1 cellular context compared by ENCODE assay signal in genomic region chr22:38793721-38794466, GRCh38.
TF ChIP-seq lines count a peak whose summit lies in the region.

TSS of gene DNAL4 (minus strand) at chr22:38794143. CDS start at chr22:38782731, 11,412 bp downstream.

TF ChIP-seq in K562, 482 proteins besides CTCF, POLR2A, EP300 and RAD21 (continued from another document and continues in another):
- TF ChIP-seq, protein P1, sequence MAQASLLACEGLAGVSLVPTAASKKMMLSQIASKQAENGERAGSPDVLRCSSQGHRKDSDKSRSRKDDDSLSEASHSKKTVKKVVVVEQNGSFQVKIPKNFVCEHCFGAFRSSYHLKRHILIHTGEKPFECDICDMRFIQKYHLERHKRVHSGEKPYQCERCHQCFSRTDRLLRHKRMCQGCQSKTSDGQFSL (CRISPR knock-in tag; IDR thresholded peaks at IDR 0.05): no peak
- TF ChIP-seq, protein P1 (tag; IDR thresholded peaks at IDR 0.05): no peak
- no peak for TF ChIP-seq HINFP (tag; conservative IDR thresholded peaks at IDR 0.05; ENCODE audit: low read depth)
- no peak; a peak in 1 of 4 replicates for TF ChIP-seq TEAD1 (CRISPR knock-in tag; IDR thresholded peaks at IDR 0.05)
- TF ChIP-seq NFE2 (IDR thresholded peaks at IDR 0.05; ENCODE audit: low read depth): no peak
- no peak for TF ChIP-seq C11orf30 (IDR thresholded peaks at IDR 0.05; ENCODE audit: low read depth)
- TF ChIP-seq NCOA2 (IDR thresholded peaks at IDR 0.05; ENCODE audit: partially characterized antibody in 2 of 2): no peak
- no peak for TF ChIP-seq CBX5 (IDR thresholded peaks at IDR 0.05; ENCODE audit: borderline replicate concordance, low read depth)
- TF ChIP-seq ZNF143 (CRISPR knock-in tag; IDR thresholded peaks at IDR 0.05): no peak
- no peak for TF ChIP-seq SMAD1 (IDR thresholded peaks at IDR 0.05; ENCODE audit: low read depth, low read length, partially characterized antibody)
- no peak for TF ChIP-seq ZNF77 (CRISPR knock-in tag; IDR thresholded peaks at IDR 0.05)
- TF ChIP-seq SAFB (IDR thresholded peaks at IDR 0.05; ENCODE audit: borderline replicate concordance, low read depth, low read length): no peak
- no peak for TF ChIP-seq GATAD2A (IDR thresholded peaks at IDR 0.05)
- no peak for TF ChIP-seq ZBTB33 (CRISPR knock-in tag; IDR thresholded peaks at IDR 0.05)
- TF ChIP-seq NR2F6 (CRISPR knock-in tag; IDR thresholded peaks at IDR 0.05): no peak
- no peak for TF ChIP-seq CTCFL (IDR thresholded peaks at IDR 0.05; ENCODE audit: borderline replicate concordance, insufficient read depth, low read depth, low read length, poor library complexity, severe bottlenecking)
- peak; percentile 60 for TF ChIP-seq RBM25 (IDR thresholded peaks at IDR 0.05; ENCODE audit: low read depth, low read length, severe bottlenecking)
- TF ChIP-seq, protein P2, sequence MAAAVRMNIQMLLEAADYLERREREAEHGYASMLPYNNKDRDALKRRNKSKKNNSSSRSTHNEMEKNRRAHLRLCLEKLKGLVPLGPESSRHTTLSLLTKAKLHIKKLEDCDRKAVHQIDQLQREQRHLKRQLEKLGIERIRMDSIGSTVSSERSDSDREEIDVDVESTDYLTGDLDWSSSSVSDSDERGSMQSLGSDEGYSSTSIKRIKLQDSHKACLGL (CRISPR knock-in tag; IDR thresholded peaks at IDR 0.05; ENCODE audit: borderline replicate concordance, poor library complexity, severe bottlenecking): no peak
- TF ChIP-seq TRIM25 (IDR thresholded peaks at IDR 0.05; ENCODE audit: borderline replicate concordance): no peak
- TF ChIP-seq ZNF717 (CRISPR knock-in tag; IDR thresholded peaks at IDR 0.05): no peak
- no peak for TF ChIP-seq ZNF431 (CRISPR knock-in tag; IDR thresholded peaks at IDR 0.05)
- TF ChIP-seq SMARCE1 (IDR thresholded peaks at IDR 0.05): no peak
- no peak for TF ChIP-seq NCOR1 (IDR thresholded peaks at IDR 0.05)
- TF ChIP-seq ZNF174 (CRISPR knock-in tag; IDR thresholded peaks at IDR 0.05): no peak
- no peak for TF ChIP-seq ELF2 (CRISPR knock-in tag; IDR thresholded peaks at IDR 0.05)
- no peak for TF ChIP-seq SAP30 (IDR thresholded peaks at IDR 0.05; ENCODE audit: borderline replicate concordance, insufficient read depth, low read depth, low read length, poor library complexity, severe bottlenecking)
- no peak for TF ChIP-seq ZNF253 (CRISPR knock-in tag; conservative IDR thresholded peaks at IDR 0.05)
- no peak for TF ChIP-seq XRCC5 (IDR thresholded peaks at IDR 0.05; ENCODE audit: low read depth, low read length)
- TF ChIP-seq SRF (CRISPR knock-in tag; IDR thresholded peaks at IDR 0.05): peak in 1 of 2 experiments; percentile 74; a peak in 1 of 4 replicates
- peak; percentile 64 for TF ChIP-seq L3MBTL2 (IDR thresholded peaks at IDR 0.05)
- no peak for TF ChIP-seq GTF2E2 (tag; IDR thresholded peaks at IDR 0.05)
- TF ChIP-seq, protein P3, sequence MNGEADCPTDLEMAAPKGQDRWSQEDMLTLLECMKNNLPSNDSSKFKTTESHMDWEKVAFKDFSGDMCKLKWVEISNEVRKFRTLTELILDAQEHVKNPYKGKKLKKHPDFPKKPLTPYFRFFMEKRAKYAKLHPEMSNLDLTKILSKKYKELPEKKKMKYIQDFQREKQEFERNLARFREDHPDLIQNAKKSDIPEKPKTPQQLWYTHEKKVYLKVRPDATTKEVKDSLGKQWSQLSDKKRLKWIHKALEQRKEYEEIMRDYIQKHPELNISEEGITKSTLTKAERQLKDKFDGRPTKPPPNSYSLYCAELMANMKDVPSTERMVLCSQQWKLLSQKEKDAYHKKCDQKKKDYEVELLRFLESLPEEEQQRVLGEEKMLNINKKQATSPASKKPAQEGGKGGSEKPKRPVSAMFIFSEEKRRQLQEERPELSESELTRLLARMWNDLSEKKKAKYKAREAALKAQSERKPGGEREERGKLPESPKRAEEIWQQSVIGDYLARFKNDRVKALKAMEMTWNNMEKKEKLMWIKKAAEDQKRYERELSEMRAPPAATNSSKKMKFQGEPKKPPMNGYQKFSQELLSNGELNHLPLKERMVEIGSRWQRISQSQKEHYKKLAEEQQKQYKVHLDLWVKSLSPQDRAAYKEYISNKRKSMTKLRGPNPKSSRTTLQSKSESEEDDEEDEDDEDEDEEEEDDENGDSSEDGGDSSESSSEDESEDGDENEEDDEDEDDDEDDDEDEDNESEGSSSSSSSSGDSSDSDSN (IDR thresholded peaks at IDR 0.05; ENCODE audit: borderline replicate concordance in 1 of 2, low read depth in 2 of 2, low read length in 2 of 2): no peak
- TF ChIP-seq HCFC1 (IDR thresholded peaks at IDR 0.05; ENCODE audit: low read depth, low read length): 0 out of 2 replicates have a peak, but pooled peaks have one; percentile 21
- TF ChIP-seq ZNF23 (CRISPR knock-in tag; IDR thresholded peaks at IDR 0.05): no peak
- TF ChIP-seq SPI1 (IDR thresholded peaks at IDR 0.05; ENCODE audit: borderline replicate concordance, low read depth, low read length): peak; percentile 62
- no peak for TF ChIP-seq MAFK (IDR thresholded peaks at IDR 0.05; ENCODE audit: low read length)
- TF ChIP-seq ZNF696 (CRISPR knock-in tag; conservative IDR thresholded peaks at IDR 0.05): no peak
- TF ChIP-seq ZFP1 (CRISPR knock-in tag; IDR thresholded peaks at IDR 0.05): no peak
- TF ChIP-seq, protein P4, sequence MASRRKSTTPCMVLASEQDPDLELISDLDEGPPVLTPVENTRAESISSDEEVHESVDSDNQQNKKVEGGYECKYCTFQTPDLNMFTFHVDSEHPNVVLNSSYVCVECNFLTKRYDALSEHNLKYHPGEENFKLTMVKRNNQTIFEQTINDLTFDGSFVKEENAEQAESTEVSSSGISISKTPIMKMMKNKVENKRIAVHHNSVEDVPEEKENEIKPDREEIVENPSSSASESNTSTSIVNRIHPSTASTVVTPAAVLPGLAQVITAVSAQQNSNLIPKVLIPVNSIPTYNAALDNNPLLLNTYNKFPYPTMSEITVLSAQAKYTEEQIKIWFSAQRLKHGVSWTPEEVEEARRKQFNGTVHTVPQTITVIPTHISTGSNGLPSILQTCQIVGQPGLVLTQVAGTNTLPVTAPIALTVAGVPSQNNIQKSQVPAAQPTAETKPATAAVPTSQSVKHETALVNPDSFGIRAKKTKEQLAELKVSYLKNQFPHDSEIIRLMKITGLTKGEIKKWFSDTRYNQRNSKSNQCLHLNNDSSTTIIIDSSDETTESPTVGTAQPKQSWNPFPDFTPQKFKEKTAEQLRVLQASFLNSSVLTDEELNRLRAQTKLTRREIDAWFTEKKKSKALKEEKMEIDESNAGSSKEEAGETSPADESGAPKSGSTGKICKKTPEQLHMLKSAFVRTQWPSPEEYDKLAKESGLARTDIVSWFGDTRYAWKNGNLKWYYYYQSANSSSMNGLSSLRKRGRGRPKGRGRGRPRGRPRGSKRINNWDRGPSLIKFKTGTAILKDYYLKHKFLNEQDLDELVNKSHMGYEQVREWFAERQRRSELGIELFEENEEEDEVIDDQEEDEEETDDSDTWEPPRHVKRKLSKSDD (conservative IDR thresholded peaks at IDR 0.05; ENCODE audit: low read length): no peak
- no peak for TF ChIP-seq BRD9 (IDR thresholded peaks at IDR 0.05; ENCODE audit: low read depth, partially characterized antibody)
- TF ChIP-seq CCNT2 (IDR thresholded peaks at IDR 0.05; ENCODE audit: borderline replicate concordance, extremely low read depth, insufficient read length, low read depth, low read length): peak; percentile 56
- TF ChIP-seq HDAC3 (IDR thresholded peaks at IDR 0.05; ENCODE audit: borderline replicate concordance, partially characterized antibody): no peak
- TF ChIP-seq PTBP1 (IDR thresholded peaks at IDR 0.05; ENCODE audit: low read depth, low read length): no peak
- no peak for TF ChIP-seq ETV1 (tag; conservative IDR thresholded peaks at IDR 0.05; ENCODE audit: low read depth)
